33 cellular contexts compared by ENCODE assay signal in genomic region chr10:208616-209015, GRCh38.
"Had no signal": no experiment of that assay in that cellular context is flagged by ENCODE, and none has a peak within 500 bp of the region (broad histone marks: within the 10 kb centered on the region; RNA-seq: fewer than 3 reads in every experiment).

No MANE protein-coding gene starts in this region.

- DNase-seq: Karpas-422, KBM-7, KG1, MG63, MM.1S, NCI-H1048, NCI-H1092, NCI-H1092 treated with DMSO at 0.1 percent for 48 hours, NCI-H1105, NCI-H1105 treated with DMSO at 0.1 percent for 48 hours, NCI-H1417, NCI-H1417 treated with DMSO at 0.1 percent for 48 hours, NCI-H1436, NCI-H1436 treated with DMSO at 0.1 percent for 48 hours, NCI-H146, NCI-H1694, NCI-H1694 treated with DMSO at 0.1 percent for 48 hours, NCI-H187, NCI-H187 treated with DMSO at 0.1 percent for 48 hours, NCI-H1930, NCI-H2029, NCI-H2029 treated with DMSO at 0.1 percent for 48 hours, NCI-H2081, NCI-H2081 treated with DMSO at 0.1 percent for 48 hours, NCI-H2107, NCI-H2171, NCI-H2171 treated with DMSO at 0.1 percent for 48 hours, NCI-H2227 treated with DMSO at 0.1 percent for 48 hours, NCI-H226, NCI-H345, NCI-H446, NCI-H446 treated with DMSO at 0.1 percent for 48 hours had no signal

- H3K9ac ChIP-seq: KMS-11 had no signal

- H3K27ac ChIP-seq: KMS-11 had no signal

- H3K9me3 ChIP-seq: MG63 had no signal

- H3K4me3 ChIP-seq: MG63 had no signal

- H3K27me3 ChIP-seq: MG63 had no signal

- H3K4me2 ChIP-seq: KMS-11 had no signal
